ENCODE assay signal across 2 cellular contexts in the genomic region with DNA sequence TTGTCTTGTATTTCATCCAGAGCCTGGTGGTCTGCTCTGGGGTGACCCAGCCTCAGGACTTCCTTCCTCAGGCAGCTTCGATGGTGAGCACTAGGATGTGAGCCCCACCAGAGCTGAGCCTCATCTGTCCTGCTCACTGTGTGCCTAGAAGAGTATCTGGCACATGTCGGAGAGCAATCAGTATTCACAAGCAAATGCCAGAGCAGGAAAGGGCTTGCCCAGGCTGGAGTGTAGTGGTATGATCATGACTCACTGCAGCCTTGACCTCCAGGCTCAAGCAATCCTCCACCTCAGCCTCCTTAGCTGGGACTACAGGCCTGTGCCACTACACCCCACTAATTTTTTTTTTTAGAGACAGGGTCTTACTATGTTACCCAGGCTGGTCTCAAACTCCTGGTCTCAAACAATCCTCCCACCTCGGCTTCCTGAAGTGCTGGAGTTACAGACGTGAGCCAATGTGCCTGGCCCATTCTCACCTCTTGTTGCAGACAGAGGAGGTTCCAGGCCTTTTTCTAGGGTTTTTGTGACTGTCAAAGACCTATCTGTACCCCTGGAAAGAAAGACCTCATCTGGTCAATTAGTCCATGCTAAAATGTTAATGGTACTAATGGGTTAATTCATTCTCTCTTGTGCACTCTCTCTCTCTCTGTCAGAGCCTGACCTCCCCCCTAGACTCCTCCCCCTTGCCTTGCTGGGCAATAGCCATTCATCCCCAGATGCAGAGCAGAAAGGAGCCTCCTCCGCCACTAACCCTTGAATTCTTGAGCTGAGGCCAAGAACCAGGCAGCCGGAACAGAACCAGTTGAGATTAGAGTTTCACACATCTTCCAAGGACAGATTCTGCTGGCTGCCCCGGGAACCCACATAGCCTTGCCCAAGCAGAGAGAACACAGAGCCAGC.
TF ChIP-seq lines count a peak whose summit lies in the region.

No MANE protein-coding gene starts in this region.

TF ChIP-seq in Ishikawa, 13 proteins besides CTCF, POLR2A, EP300 and RAD21 (continued from another document):
- TF ChIP-seq, protein P1, sequence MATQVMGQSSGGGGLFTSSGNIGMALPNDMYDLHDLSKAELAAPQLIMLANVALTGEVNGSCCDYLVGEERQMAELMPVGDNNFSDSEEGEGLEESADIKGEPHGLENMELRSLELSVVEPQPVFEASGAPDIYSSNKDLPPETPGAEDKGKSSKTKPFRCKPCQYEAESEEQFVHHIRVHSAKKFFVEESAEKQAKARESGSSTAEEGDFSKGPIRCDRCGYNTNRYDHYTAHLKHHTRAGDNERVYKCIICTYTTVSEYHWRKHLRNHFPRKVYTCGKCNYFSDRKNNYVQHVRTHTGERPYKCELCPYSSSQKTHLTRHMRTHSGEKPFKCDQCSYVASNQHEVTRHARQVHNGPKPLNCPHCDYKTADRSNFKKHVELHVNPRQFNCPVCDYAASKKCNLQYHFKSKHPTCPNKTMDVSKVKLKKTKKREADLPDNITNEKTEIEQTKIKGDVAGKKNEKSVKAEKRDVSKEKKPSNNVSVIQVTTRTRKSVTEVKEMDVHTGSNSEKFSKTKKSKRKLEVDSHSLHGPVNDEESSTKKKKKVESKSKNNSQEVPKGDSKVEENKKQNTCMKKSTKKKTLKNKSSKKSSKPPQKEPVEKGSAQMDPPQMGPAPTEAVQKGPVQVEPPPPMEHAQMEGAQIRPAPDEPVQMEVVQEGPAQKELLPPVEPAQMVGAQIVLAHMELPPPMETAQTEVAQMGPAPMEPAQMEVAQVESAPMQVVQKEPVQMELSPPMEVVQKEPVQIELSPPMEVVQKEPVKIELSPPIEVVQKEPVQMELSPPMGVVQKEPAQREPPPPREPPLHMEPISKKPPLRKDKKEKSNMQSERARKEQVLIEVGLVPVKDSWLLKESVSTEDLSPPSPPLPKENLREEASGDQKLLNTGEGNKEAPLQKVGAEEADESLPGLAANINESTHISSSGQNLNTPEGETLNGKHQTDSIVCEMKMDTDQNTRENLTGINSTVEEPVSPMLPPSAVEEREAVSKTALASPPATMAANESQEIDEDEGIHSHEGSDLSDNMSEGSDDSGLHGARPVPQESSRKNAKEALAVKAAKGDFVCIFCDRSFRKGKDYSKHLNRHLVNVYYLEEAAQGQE (IDR thresholded peaks at IDR 0.05; ENCODE audit: low read depth), result no peak
- TF ChIP-seq CEBPB (IDR thresholded peaks at IDR 0.05), result peak; percentile 37; the same call in 1 of the 2 replicates
- TF ChIP-seq ZBTB7A (IDR thresholded peaks at IDR 0.05; ENCODE audit: low read depth), result 0 out of 2 replicates have a peak, but pooled peaks have one; percentile 57
- TF ChIP-seq TCF12 (IDR thresholded peaks at IDR 0.05; ENCODE audit: low read depth), result peak; percentile 86
- TF ChIP-seq, protein P2, sequence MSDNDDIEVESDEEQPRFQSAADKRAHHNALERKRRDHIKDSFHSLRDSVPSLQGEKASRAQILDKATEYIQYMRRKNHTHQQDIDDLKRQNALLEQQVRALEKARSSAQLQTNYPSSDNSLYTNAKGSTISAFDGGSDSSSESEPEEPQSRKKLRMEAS (IDR thresholded peaks at IDR 0.05), result peak; percentile 71
- TF ChIP-seq EGR1 (IDR thresholded peaks at IDR 0.05), result no peak

TF ChIP-seq in HepG2, 621 proteins besides CTCF, POLR2A, EP300 and RAD21 (continued from another document and continues in another):
- TF ChIP-seq, protein P3, sequence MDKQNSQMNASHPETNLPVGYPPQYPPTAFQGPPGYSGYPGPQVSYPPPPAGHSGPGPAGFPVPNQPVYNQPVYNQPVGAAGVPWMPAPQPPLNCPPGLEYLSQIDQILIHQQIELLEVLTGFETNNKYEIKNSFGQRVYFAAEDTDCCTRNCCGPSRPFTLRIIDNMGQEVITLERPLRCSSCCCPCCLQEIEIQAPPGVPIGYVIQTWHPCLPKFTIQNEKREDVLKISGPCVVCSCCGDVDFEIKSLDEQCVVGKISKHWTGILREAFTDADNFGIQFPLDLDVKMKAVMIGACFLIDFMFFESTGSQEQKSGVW (CRISPR knock-in tag; IDR thresholded peaks at IDR 0.05; ENCODE audit: borderline replicate concordance), result no peak
- TF ChIP-seq, protein P4, sequence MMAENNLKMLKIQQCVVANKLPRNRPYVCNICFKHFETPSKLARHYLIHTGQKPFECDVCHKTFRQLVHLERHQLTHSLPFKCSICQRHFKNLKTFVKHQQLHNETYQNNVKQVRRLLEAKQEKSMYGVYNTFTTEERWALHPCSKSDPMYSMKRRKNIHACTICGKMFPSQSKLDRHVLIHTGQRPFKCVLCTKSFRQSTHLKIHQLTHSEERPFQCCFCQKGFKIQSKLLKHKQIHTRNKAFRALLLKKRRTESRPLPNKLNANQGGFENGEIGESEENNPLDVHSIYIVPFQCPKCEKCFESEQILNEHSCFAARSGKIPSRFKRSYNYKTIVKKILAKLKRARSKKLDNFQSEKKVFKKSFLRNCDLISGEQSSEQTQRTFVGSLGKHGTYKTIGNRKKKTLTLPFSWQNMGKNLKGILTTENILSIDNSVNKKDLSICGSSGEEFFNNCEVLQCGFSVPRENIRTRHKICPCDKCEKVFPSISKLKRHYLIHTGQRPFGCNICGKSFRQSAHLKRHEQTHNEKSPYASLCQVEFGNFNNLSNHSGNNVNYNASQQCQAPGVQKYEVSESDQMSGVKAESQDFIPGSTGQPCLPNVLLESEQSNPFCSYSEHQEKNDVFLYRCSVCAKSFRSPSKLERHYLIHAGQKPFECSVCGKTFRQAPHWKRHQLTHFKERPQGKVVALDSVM (CRISPR knock-in tag; IDR thresholded peaks at IDR 0.05), result peak; percentile 45; the same call in 1 of the 2 replicates
- TF ChIP-seq KDM5B (CRISPR knock-in tag; IDR thresholded peaks at IDR 0.05; ENCODE audit: borderline replicate concordance), result no peak
- TF ChIP-seq HCFC1 (IDR thresholded peaks at IDR 0.05; ENCODE audit: low read depth, low read length), result no peak
- TF ChIP-seq, protein P5, sequence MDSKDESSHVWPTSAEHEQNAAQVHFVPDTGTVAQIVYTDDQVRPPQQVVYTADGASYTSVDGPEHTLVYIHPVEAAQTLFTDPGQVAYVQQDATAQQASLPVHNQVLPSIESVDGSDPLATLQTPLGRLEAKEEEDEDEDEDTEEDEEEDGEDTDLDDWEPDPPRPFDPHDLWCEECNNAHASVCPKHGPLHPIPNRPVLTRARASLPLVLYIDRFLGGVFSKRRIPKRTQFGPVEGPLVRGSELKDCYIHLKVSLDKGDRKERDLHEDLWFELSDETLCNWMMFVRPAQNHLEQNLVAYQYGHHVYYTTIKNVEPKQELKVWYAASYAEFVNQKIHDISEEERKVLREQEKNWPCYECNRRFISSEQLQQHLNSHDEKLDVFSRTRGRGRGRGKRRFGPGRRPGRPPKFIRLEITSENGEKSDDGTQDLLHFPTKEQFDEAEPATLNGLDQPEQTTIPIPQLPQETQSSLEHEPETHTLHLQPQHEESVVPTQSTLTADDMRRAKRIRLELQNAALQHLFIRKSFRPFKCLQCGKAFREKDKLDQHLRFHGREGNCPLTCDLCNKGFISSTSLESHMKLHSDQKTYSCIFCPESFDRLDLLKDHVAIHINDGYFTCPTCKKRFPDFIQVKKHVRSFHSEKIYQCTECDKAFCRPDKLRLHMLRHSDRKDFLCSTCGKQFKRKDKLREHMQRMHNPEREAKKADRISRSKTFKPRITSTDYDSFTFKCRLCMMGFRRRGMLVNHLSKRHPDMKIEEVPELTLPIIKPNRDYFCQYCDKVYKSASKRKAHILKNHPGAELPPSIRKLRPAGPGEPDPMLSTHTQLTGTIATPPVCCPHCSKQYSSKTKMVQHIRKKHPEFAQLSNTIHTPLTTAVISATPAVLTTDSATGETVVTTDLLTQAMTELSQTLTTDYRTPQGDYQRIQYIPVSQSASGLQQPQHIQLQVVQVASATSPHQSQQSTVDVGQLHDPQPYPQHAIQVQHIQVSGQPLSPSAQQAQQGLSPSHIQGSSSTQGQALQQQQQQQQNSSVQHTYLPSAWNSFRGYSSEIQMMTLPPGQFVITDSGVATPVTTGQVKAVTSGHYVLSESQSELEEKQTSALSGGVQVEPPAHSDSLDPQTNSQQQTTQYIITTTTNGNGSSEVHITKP (CRISPR knock-in tag; IDR thresholded peaks at IDR 0.05; ENCODE audit: low read depth), result no peak
- no peak for TF ChIP-seq CBX1 (IDR thresholded peaks at IDR 0.05; ENCODE audit: low read depth)
- TF ChIP-seq, protein P6, sequence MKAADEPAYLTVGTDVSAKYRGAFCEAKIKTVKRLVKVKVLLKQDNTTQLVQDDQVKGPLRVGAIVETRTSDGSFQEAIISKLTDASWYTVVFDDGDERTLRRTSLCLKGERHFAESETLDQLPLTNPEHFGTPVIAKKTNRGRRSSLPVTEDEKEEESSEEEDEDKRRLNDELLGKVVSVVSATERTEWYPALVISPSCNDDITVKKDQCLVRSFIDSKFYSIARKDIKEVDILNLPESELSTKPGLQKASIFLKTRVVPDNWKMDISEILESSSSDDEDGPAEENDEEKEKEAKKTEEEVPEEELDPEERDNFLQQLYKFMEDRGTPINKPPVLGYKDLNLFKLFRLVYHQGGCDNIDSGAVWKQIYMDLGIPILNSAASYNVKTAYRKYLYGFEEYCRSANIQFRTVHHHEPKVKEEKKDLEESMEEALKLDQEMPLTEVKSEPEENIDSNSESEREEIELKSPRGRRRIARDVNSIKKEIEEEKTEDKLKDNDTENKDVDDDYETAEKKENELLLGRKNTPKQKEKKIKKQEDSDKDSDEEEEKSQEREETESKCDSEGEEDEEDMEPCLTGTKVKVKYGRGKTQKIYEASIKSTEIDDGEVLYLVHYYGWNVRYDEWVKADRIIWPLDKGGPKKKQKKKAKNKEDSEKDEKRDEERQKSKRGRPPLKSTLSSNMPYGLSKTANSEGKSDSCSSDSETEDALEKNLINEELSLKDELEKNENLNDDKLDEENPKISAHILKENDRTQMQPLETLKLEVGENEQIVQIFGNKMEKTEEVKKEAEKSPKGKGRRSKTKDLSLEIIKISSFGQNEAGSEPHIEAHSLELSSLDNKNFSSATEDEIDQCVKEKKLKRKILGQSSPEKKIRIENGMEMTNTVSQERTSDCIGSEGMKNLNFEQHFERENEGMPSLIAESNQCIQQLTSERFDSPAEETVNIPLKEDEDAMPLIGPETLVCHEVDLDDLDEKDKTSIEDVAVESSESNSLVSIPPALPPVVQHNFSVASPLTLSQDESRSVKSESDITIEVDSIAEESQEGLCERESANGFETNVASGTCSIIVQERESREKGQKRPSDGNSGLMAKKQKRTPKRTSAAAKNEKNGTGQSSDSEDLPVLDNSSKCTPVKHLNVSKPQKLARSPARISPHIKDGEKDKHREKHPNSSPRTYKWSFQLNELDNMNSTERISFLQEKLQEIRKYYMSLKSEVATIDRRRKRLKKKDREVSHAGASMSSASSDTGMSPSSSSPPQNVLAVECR (CRISPR knock-in tag; IDR thresholded peaks at IDR 0.05; ENCODE audit: borderline replicate concordance), result no peak
- TF ChIP-seq, protein P7, sequence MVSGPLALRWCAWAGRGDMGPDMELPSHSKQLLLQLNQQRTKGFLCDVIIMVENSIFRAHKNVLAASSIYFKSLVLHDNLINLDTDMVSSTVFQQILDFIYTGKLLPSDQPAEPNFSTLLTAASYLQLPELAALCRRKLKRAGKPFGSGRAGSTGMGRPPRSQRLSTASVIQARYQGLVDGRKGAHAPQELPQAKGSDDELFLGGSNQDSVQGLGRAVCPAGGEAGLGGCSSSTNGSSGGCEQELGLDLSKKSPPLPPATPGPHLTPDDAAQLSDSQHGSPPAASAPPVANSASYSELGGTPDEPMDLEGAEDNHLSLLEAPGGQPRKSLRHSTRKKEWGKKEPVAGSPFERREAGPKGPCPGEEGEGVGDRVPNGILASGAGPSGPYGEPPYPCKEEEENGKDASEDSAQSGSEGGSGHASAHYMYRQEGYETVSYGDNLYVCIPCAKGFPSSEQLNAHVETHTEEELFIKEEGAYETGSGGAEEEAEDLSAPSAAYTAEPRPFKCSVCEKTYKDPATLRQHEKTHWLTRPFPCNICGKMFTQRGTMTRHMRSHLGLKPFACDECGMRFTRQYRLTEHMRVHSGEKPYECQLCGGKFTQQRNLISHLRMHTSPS (CRISPR knock-in tag; IDR thresholded peaks at IDR 0.05; ENCODE audit: low read depth), result no peak
- TF ChIP-seq NR2F6 (IDR thresholded peaks at IDR 0.05), result 0 out of 2 replicates have a peak, but pooled peaks have one; percentile 21
- no peak for TF ChIP-seq NR2F6 (CRISPR knock-in tag; IDR thresholded peaks at IDR 0.05)
- TF ChIP-seq ATF7 (IDR thresholded peaks at IDR 0.05), result no peak
- TF ChIP-seq ATF7 (CRISPR knock-in tag; IDR thresholded peaks at IDR 0.05), result no peak
- no peak for TF ChIP-seq MTA3 (CRISPR knock-in tag; IDR thresholded peaks at IDR 0.05)
- TF ChIP-seq FOXP1 (IDR thresholded peaks at IDR 0.05), result no peak
- no peak for TF ChIP-seq FOXP1 (CRISPR knock-in tag; IDR thresholded peaks at IDR 0.05)
- TF ChIP-seq, protein P8, sequence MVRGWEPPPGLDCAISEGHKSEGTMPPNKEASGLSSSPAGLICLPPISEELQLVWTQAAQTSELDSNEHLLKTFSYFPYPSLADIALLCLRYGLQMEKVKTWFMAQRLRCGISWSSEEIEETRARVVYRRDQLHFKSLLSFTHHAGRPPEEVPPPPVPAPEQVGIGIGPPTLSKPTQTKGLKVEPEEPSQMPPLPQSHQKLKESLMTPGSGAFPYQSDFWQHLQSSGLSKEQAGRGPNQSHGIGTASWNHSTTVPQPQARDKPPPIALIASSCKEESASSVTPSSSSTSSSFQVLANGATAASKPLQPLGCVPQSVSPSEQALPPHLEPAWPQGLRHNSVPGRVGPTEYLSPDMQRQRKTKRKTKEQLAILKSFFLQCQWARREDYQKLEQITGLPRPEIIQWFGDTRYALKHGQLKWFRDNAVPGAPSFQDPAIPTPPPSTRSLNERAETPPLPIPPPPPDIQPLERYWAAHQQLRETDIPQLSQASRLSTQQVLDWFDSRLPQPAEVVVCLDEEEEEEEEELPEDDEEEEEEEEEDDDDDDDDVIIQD (CRISPR knock-in tag; IDR thresholded peaks at IDR 0.05; ENCODE audit: low read depth), result no peak
